1 cellular context compared by ENCODE assay signal in the genomic region with DNA sequence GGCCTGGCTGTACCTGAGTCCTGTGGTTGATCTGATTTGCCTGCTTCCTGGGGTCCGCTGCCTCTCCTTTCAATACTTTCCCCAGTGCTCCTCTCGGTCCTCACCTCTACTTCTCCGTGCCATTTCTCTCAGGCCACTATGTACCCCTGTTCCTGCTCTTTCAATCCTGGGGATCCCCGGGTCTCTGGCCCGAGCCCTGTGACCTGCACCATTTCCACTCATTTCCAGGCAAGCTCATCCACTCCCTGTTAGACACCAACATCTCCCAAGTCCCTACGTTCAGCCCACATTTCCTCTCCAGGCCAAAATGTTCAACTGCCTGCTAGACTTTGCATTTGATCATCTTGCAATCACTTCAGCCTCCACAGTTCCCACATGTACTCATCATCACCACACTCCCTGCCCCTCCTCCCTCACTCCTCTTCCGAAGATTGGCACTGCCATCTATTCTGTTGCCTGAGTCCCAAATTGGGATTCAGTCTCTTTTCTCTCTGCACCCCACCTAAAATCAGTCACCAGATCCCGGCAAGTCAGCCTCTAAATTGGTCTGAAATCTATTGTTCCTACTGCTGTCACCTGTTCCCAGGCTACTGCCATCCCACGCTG.
TF ChIP-seq lines count a peak whose summit lies in the region.

No MANE protein-coding gene starts in this region.

TF ChIP-seq in IMR-90, 13 proteins besides CTCF, POLR2A, EP300 and RAD21:
- TF ChIP-seq ELK1 (IDR thresholded peaks at IDR 0.05; ENCODE audit: borderline replicate concordance, low read depth, low read length) (no peak), RFX5 (IDR thresholded peaks at IDR 0.05; ENCODE audit: low read depth, low read length) (no peak), BHLHE40 (IDR thresholded peaks at IDR 0.05; ENCODE audit: low read depth, low read length) (no peak), NFE2L2 (IDR thresholded peaks at IDR 0.05; ENCODE audit: low read depth, low read length) (no peak), CHD1 (IDR thresholded peaks at IDR 0.05; ENCODE audit: low read depth, low read length) (no peak), MAFK (IDR thresholded peaks at IDR 0.05; ENCODE audit: low read depth, low read length) (no peak)
- TF ChIP-seq, protein P1, sequence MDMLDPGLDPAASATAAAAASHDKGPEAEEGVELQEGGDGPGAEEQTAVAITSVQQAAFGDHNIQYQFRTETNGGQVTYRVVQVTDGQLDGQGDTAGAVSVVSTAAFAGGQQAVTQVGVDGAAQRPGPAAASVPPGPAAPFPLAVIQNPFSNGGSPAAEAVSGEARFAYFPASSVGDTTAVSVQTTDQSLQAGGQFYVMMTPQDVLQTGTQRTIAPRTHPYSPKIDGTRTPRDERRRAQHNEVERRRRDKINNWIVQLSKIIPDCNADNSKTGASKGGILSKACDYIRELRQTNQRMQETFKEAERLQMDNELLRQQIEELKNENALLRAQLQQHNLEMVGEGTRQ (IDR thresholded peaks at IDR 0.05; ENCODE audit: low read depth, low read length): no peak
